In genomic region chr14:90383126-90383730, GRCh38 we compare ENCODE assay signal across 8 cellular contexts. TPM values are rescaled to one million over a fixed set of nuclear protein-coding genes. Genes with fewer than 3 reads are reported as not detected.
DNase-seq lines count a peak whose midpoint lies in the region; ATAC-seq and TF ChIP-seq lines count a peak whose summit lies in the region.

No MANE protein-coding gene starts in this region.

- H2AFZ ChIP-seq in OCI-LY7 (ENCODE audit: low read length): peak overlapping the region; percentile 80

- peak; percentile 91 for DNase-seq in DMS114 treated with DMSO at 0.1 percent for 48 hours (lab: John Stamatoyannopoulos, UW; ENCODE audit: unreplicated experiment)
- peak; percentile 90 for DNase-seq in HuH-7 (ENCODE audit: low spot score)
- DNase-seq in OCI-LY7 (ENCODE audit: low spot score): peak; percentile 99
- peak; percentile 97 for DNase-seq in activated T-cell treated with anti-CD3 and anti-CD28 coated beads for 48 hours (ENCODE audit: low read depth)
- DNase-seq in esophagus muscularis mucosa (ENCODE audit: extremely low spot score): peak; percentile 100
- DNase-seq in stimulated activated CD8-positive, alpha-beta memory T cell treated with anti-CD3 and anti-CD28 coated beads, Interleukin-7, amount 100 ng/mL, for 24 hours (ENCODE audit: low read depth): peak; percentile 95

- peak overlapping the region; percentile 96 for H3K4me2 ChIP-seq in OCI-LY7 (ENCODE audit: low read length)

- WGBS in esophagus muscularis mucosa: under 1% methylated on average over 16 of the region's 62 CpGs

- H3K27ac ChIP-seq in OCI-LY7 (ENCODE audit: low read depth, low read length, poor library complexity, severe bottlenecking): peak overlapping the region; percentile 79
- H3K27ac ChIP-seq in esophagus muscularis mucosa (replicated peaks in 1 of 4): peak overlapping the region; percentile 91 to 99 (median 97)
- peak overlapping the region; percentile 100 for H3K27ac ChIP-seq in muscle layer of colon (ENCODE audit: low read depth, low read length)

- H3K36me3 ChIP-seq in OCI-LY7 (ENCODE audit: insufficient read depth, low read length) (no peaks in the 10 kb centered on the region), esophagus muscularis mucosa (no peaks in the 10 kb centered on the region), muscle layer of colon (ENCODE audit: insufficient read depth, low read length) (no peaks in the 10 kb centered on the region)

- TF ChIP-seq CTCF in OCI-LY7 (conservative IDR thresholded peaks at IDR 0.05; ENCODE audit: low read length) (0 out of 2 replicates have a peak, but pooled peaks have one; percentile 38), esophagus muscularis mucosa (IDR thresholded peaks at IDR 0.05) (peak in 2 of 3 experiments; percentile 11 to 14)

- peak overlapping the region; percentile 96 for H3K9ac ChIP-seq in muscle layer of colon (ENCODE audit: low read length)

- no peaks in the 10 kb centered on the region for H3K9me2 ChIP-seq in OCI-LY7 (ENCODE audit: insufficient read depth, low read length)

- H4K20me1 ChIP-seq in OCI-LY7 (ENCODE audit: insufficient read depth, low read length): no peaks in the 10 kb centered on the region

- TF ChIP-seq POLR2A in esophagus muscularis mucosa (IDR thresholded peaks at IDR 0.05; ENCODE audit: low read depth): peak; percentile 92

- peak; percentile 93 for ATAC-seq in GM21515 (IDR thresholded peaks at IDR 0.05; ENCODE audit: unreplicated experiment)

- no peaks in the 10 kb centered on the region for H3K79me2 ChIP-seq in OCI-LY7 (ENCODE audit: insufficient read depth, low read depth, low read length)

- H3K9me3 ChIP-seq in OCI-LY7 (ENCODE audit: low read length) (no peaks in the 10 kb centered on the region), esophagus muscularis mucosa (no peaks in the 10 kb centered on the region), muscle layer of colon (ENCODE audit: low read length) (no peaks in the 10 kb centered on the region)

- POLR2A ChIA-PET in OCI-LY7 (lab: Charles Lee): interaction anchor here (0.9 to 3.3 kb wide), 6 partner anchors 8 to 127 kb away, joined by 3 to 33 read pairs (median 5); partner anchors contain the start of genes CALM1 and PSMC1

- no peak for TF ChIP-seq EP300 in esophagus muscularis mucosa (IDR thresholded peaks at IDR 0.05)

- H3K4me1 ChIP-seq in OCI-LY7 (ENCODE audit: insufficient read depth, low read length, poor library complexity, severe bottlenecking): peaks cover 29% of the 10 kb centered on the region
- peaks cover 19 to 35% (median 34%) of the 10 kb centered on the region in 4 donors for H3K4me1 ChIP-seq in esophagus muscularis mucosa
- peaks cover 34% of the 10 kb centered on the region for H3K4me1 ChIP-seq in muscle layer of colon (ENCODE audit: insufficient read depth, low read length)

- CTCF ChIA-PET in OCI-LY7 (lab: Charles Lee; ENCODE audit: unreplicated experiment): no interaction called here

- intact Hi-C loops in OCI-LY7 (cut with micrococcal nuclease; ENCODE audit: unreplicated experiment) (loop anchor here (1.0 to 5.0 kb wide), 3 partner anchors 13 to 766 kb away; partner anchors contain the start of gene NRDE2), esophagus muscularis mucosa (cut with DNase I) (loop anchor here (2.0 to 5.0 kb wide), 2 partner anchors 14 to 374 kb away; partner anchors contain the start of gene CALM1)

- peak overlapping the region; percentile 76 for H3K4me3 ChIP-seq in OCI-LY7 (ENCODE audit: low read depth, low read length, poor library complexity, severe bottlenecking)
- peak overlapping the region; percentile 60 to 71 (median 70) for H3K4me3 ChIP-seq in esophagus muscularis mucosa
- peak overlapping the region; percentile 77 to 82 for H3K4me3 ChIP-seq in muscle layer of colon (ENCODE audit: low read depth in 1 of 2, low read length in 2 of 2)

- no peaks in the 10 kb centered on the region for H3K27me3 ChIP-seq in esophagus muscularis mucosa
- H3K27me3 ChIP-seq in muscle layer of colon (ENCODE audit: control insufficient read depth in 1 of 2, insufficient read depth in 2 of 2, low read length in 2 of 2): no peaks in the 10 kb centered on the region

- no TSS peak for BruUV-seq in OCI-LY7 (replicated peaks; lab: Mats Ljungman, UMichigan)

RNA-seq across cellular contexts. Expression of gene CALM1, which starts 13.6 kb away (rescaled TPM):
- total RNA-seq in OCI-LY7 (2014; rRNA removed; shearing (Covaris generic)): 311 and 323 TPM in 2 replicates
- total RNA-seq in OCI-LY7 (2022): 282 and 288 TPM in 2 replicates
- total RNA-seq in esophagus muscularis mucosa: 100 to 1,000 TPM; 482 to 847 (median 640) TPM

RNA-seq across cellular contexts. Expression of gene NRDE2, which starts 51.5 kb away (rescaled TPM):
- 12.3 and 15.4 TPM in 2 replicates for total RNA-seq in OCI-LY7 (2014; rRNA removed; shearing (Covaris generic))
- total RNA-seq in OCI-LY7 (2022) (16.6 and 19.1 TPM in 2 replicates), esophagus muscularis mucosa (10 to 100 TPM in 3 of 4 donors, 1 to 10 TPM in 1; 8.0 to 14.1 (median 12.2) TPM)

Comparison
In these comparisons a context has a peak if more than half of its experiments do, and no peak if none do; other contexts are left out.
1. Peak in every context shown above with its lines: DNase-seq, ATAC-seq, H3K4me3 ChIP-seq and H3K27ac ChIP-seq.